ENCODE assay signal across 23 cellular contexts in the genomic region with DNA sequence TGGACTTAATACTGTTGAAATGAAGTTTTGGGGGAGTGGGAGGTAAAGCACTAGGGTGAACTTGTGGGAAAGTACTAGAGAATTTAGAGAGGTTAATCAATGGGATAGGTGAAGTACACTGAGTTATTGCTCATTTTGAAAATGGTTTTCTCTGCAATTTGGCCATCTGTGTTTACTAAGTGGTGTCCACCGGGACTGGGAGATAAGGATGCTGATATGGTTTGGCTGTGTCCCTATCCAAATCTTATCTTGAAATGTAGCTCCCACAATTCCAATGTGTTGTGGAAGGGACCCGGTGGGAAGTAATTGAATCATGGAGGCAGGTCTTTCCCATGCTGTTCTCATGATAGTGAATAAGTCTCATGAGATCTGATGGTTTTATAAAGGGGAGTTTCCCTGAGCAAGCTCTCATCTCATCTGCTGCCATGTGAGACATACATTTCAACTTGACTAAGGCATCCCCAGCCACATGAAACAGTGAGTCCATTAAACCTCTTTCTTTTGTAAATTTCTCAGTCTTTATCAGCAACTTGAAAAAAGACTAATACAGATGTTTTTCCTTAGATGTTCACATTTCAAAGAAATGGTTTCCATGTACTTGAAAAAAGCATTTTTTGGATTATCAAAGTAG.
"Had no signal": no experiment of that assay in that cellular context is flagged by ENCODE, and none has a peak within 500 bp of the region (broad histone marks: within the 10 kb centered on the region; RNA-seq: fewer than 3 reads in every experiment).

No MANE protein-coding gene starts in this region.

- H3K4me1 Mint-ChIP-seq: IgD-negative memory B cell had no signal

- H3K4me2 ChIP-seq: KMS-11, SK-N-SH had no signal

- FAIRE-seq: K562 had no signal

- ATAC-seq: K562, Panc1, PC-3 had no signal

- H3K36me3 Mint-ChIP-seq: IgD-negative memory B cell had no signal

- H3K4me3 Mint-ChIP-seq: IgD-negative memory B cell had no signal

- H3K9ac ChIP-seq: KMS-11, SK-N-SH had no signal

- H3K4me3 ChIP-seq: K562 had no signal

- H3K9me2 ChIP-seq: SK-N-SH had no signal

- H3K27ac Mint-ChIP-seq: IgD-negative memory B cell had no signal

- H3K27me3 Mint-ChIP-seq: IgD-negative memory B cell had no signal

- H3K9me3 ChIP-seq: SK-N-SH had no signal

- DNase-seq: Kasumi-1, MM.1S, NCI-H1092 treated with DMSO at 0.1 percent for 48 hours, NCI-H1436, NCI-H187, NCI-H2029, NCI-H2081 treated with DMSO at 0.1 percent for 48 hours, NCI-H2171, NCI-H226, NCI-H446, NCI-H510A, NCI-H524 treated with DMSO at 0.1 percent for 48 hours, NCI-H69, NCI-H774, PC-3, SHP77, SK-N-SH, SW 1271 had no signal

- H3K27ac ChIP-seq: KMS-11, RWPE1 had no signal
